26 cellular contexts compared by ENCODE assay signal in genomic region chr4:88757776-88758175, GRCh38.
DNase-seq lines count a peak whose midpoint lies in the region; ATAC-seq and TF ChIP-seq lines count a peak whose summit lies in the region.
"Had no signal": no experiment of that assay in that cellular context is flagged by ENCODE, and none has a peak within 500 bp of the region (broad histone marks: within the 10 kb centered on the region; RNA-seq: fewer than 3 reads in every experiment).

No MANE protein-coding gene starts in this region.

- TF ChIP-seq RAD21 in neural cell (conservative IDR thresholded peaks at IDR 0.05) = no peak

- peak overlapping the region; percentile 40 for H3K4me2 ChIP-seq in neural cell (ENCODE audit: low read length)
- H3K4me2 ChIP-seq: BLaER1 had no signal

- 59 to 62% methylated on average over 6 of the region's 6 CpGs for WGBS in thyroid gland, 2 donors

- intact Hi-C loops in thyroid gland (cut with DNase I) = no loop called here
- intact Hi-C loops in activated T-helper 1 cell treated with anti-CD3 and anti-CD28 coated beads, Interleukin-12 subunit alpha, Interleukin-12 subunit beta, Interleukin-2, Interleukin-4 antibody, amounts not matched to agents 30 ng/mL and 10 ng/mL and 1 ng/mL, durations not matched to agents 14 hours and 24 hours and 36 hours (cut with micrococcal nuclease) = no loop called here

- no peaks in the 10 kb centered on the region for H3F3A ChIP-seq in neural cell (ENCODE audit: insufficient read depth, low read length, poor library complexity, severe bottlenecking)

- H3K36me3 Mint-ChIP-seq in WTC11 = 0 out of 2 replicates have a peak, but pooled peaks cover 3% of the 10 kb centered on the region
- peaks cover 8% of the 10 kb centered on the region for H3K36me3 Mint-ChIP-seq in activated T-helper 1 cell treated with anti-CD3 and anti-CD28 coated beads, Interleukin-12 subunit alpha, Interleukin-12 subunit beta, Interleukin-2, Interleukin-4 antibody, amounts not matched to agents 30 ng/mL and 10 ng/mL and 1 ng/mL, durations not matched to agents 14 hours and 24 hours and 36 hours (ENCODE audit: low read depth)
- H3K36me3 Mint-ChIP-seq: naive thymus-derived CD8-positive, alpha-beta T cell had no signal

- CTCF ChIA-PET in WTC11 (lab: Charles Lee) = interaction anchor here (1.3 kb wide), 1 partner anchor 85 kb away, joined by 3 read pairs; no protein-coding TSS in a partner anchor

- TF ChIP-seq CTCF in WTC11 (IDR thresholded peaks at IDR 0.05) = no peak
- TF ChIP-seq CTCF in neural cell (IDR thresholded peaks at IDR 0.05; ENCODE audit: poor library complexity, severe bottlenecking) = no peak
- no peak for TF ChIP-seq CTCF in thyroid gland (IDR thresholded peaks at IDR 0.05)

- peak overlapping the region; percentile 61 for H3K4me3 ChIP-seq in neural cell (ENCODE audit: low read length)
- peak overlapping the region in 2 of 3 donors; percentile 26 to 30 for H3K4me3 ChIP-seq in thyroid gland (replicated peaks in 1 of 3)
- H3K4me3 ChIP-seq: BLaER1, GM23248, left lung had no signal

- peaks cover 29% of the 10 kb centered on the region in 2 donors for H3K4me1 ChIP-seq in thyroid gland
- H3K4me1 ChIP-seq: BLaER1 had no signal

- peak overlapping the region; percentile 10 for H2AFZ ChIP-seq in neural cell (ENCODE audit: low read depth, low read length)
- H2AFZ ChIP-seq: GM23248 had no signal

- H3K9me3 Mint-ChIP-seq in WTC11 = no peaks in the 10 kb centered on the region
- no peaks in the 10 kb centered on the region for H3K9me3 Mint-ChIP-seq in activated T-helper 1 cell treated with anti-CD3 and anti-CD28 coated beads, Interleukin-12 subunit alpha, Interleukin-12 subunit beta, Interleukin-2, Interleukin-4 antibody, amounts not matched to agents 30 ng/mL and 10 ng/mL and 1 ng/mL, durations not matched to agents 14 hours and 24 hours and 36 hours
- H3K9me3 Mint-ChIP-seq: activated CD8-positive, alpha-beta T cell treated with anti-CD3 and anti-CD28 coated beads for 36 hours; activated T-helper 17 cell treated with anti-CD3 and anti-CD28 coated beads, Interleukin-2, amount 50 U/mL, for 72 hours; HFFc6; naive thymus-derived CD8-positive, alpha-beta T cell; stimulated activated naive CD8-positive, alpha-beta T cell treated with anti-CD3 and anti-CD28 coated beads, Interleukin-15, amount 100 ng/mL, for 72 hours had no signal

- no peaks in the 10 kb centered on the region for H3K27me3 ChIP-seq in neural cell (ENCODE audit: insufficient read depth, low read depth, low read length)
- H3K27me3 ChIP-seq in thyroid gland = no peaks in the 10 kb centered on the region
- H3K27me3 ChIP-seq: BLaER1, left lung, tibial nerve had no signal

- H3K9ac ChIP-seq in neural cell (ENCODE audit: low read length) = peak overlapping the region; percentile 52
- H3K9ac ChIP-seq: BLaER1, GM23248 had no signal

- no peaks in the 10 kb centered on the region for H3K79me2 ChIP-seq in neural cell (replicated peaks; ENCODE audit: insufficient read depth, low read length)

- POLR2A ChIA-PET in WTC11 (lab: Charles Lee) = no interaction called here

- TF ChIP-seq POLR2A in thyroid gland (IDR thresholded peaks at IDR 0.05) = peak in 1 of 2 donors; percentile 44

- peaks cover 32% of the 10 kb centered on the region for H3K4me1 Mint-ChIP-seq in WTC11
- peaks cover 11% of the 10 kb centered on the region for H3K4me1 Mint-ChIP-seq in activated T-helper 1 cell treated with anti-CD3 and anti-CD28 coated beads, Interleukin-12 subunit alpha, Interleukin-12 subunit beta, Interleukin-2, Interleukin-4 antibody, amounts not matched to agents 30 ng/mL and 10 ng/mL and 1 ng/mL, durations not matched to agents 14 hours and 24 hours and 36 hours (ENCODE audit: low read depth)
- H3K4me1 Mint-ChIP-seq: activated CD4-positive, alpha-beta T cell treated with anti-CD3 and anti-CD28 coated beads for 36 hours; naive thymus-derived CD8-positive, alpha-beta T cell; stimulated activated naive CD8-positive, alpha-beta T cell treated with anti-CD3 and anti-CD28 coated beads, Interleukin-15, amount 100 ng/mL, for 72 hours had no signal

- H3K36me3 ChIP-seq in neural cell (ENCODE audit: insufficient read depth, low read length) (no peaks in the 10 kb centered on the region), thyroid gland (no peaks in the 10 kb centered on the region)
- H3K36me3 ChIP-seq: BLaER1 had no signal

- no peaks in the 10 kb centered on the region for H3K9me3 ChIP-seq in neural cell (ENCODE audit: low read length)
- H3K9me3 ChIP-seq in thyroid gland = no peaks in the 10 kb centered on the region
- H3K9me3 ChIP-seq: BLaER1, left lung, tibial nerve had no signal

- H3K27ac ChIP-seq in cingulate gyrus (ENCODE audit: low read depth, low read length) (peak overlapping the region; percentile 20), neural cell (ENCODE audit: low read length) (peak overlapping the region; percentile 47), thyroid gland (peak overlapping the region; percentile 82 to 90 (median 84))
- H3K27ac ChIP-seq: BLaER1, GM23248, left lung had no signal

- no peak overlapping the region for H3K4me3 Mint-ChIP-seq in WTC11
- no peak overlapping the region for H3K4me3 Mint-ChIP-seq in activated T-helper 1 cell treated with anti-CD3 and anti-CD28 coated beads, Interleukin-12 subunit alpha, Interleukin-12 subunit beta, Interleukin-2, Interleukin-4 antibody, amounts not matched to agents 30 ng/mL and 10 ng/mL and 1 ng/mL, durations not matched to agents 14 hours and 24 hours and 36 hours
- H3K4me3 Mint-ChIP-seq: activated CD4-positive, alpha-beta T cell treated with anti-CD3 and anti-CD28 coated beads for 36 hours; activated CD8-positive, alpha-beta T cell treated with anti-CD3 and anti-CD28 coated beads for 36 hours; activated T-helper 17 cell treated with anti-CD3 and anti-CD28 coated beads, Interleukin-2, amount 50 U/mL, for 72 hours; HFFc6; naive thymus-derived CD8-positive, alpha-beta T cell; stimulated activated naive CD8-positive, alpha-beta T cell treated with anti-CD3 and anti-CD28 coated beads, Interleukin-15, amount 100 ng/mL, for 72 hours had no signal

- no peaks in the 10 kb centered on the region for H3K27me3 Mint-ChIP-seq in WTC11 (ENCODE audit: low read depth)
- no peaks in the 10 kb centered on the region for H3K27me3 Mint-ChIP-seq in activated T-helper 1 cell treated with anti-CD3 and anti-CD28 coated beads, Interleukin-12 subunit alpha, Interleukin-12 subunit beta, Interleukin-2, Interleukin-4 antibody, amounts not matched to agents 30 ng/mL and 10 ng/mL and 1 ng/mL, durations not matched to agents 14 hours and 24 hours and 36 hours (ENCODE audit: insufficient read depth)
- H3K27me3 Mint-ChIP-seq: activated CD4-positive, alpha-beta T cell treated with anti-CD3 and anti-CD28 coated beads for 36 hours; activated T-helper 17 cell treated with anti-CD3 and anti-CD28 coated beads, Interleukin-2, amount 50 U/mL, for 72 hours; stimulated activated naive CD8-positive, alpha-beta T cell treated with anti-CD3 and anti-CD28 coated beads, Interleukin-15, amount 100 ng/mL, for 72 hours had no signal

- no peak for DNase-seq in WTC11 (ENCODE audit: low spot score)
- DNase-seq in thyroid gland = no peak
- no peak for DNase-seq in activated T-helper 1 cell treated with anti-CD3 and anti-CD28 coated beads, Interleukin-12 subunit alpha, Interleukin-12 subunit beta, Interleukin-2, Interleukin-4 antibody, amounts not matched to agents 30 ng/mL and 10 ng/mL and 1 ng/mL, durations not matched to agents 14 hours and 24 hours and 36 hours (ENCODE audit: low spot score)
- no peak for DNase-seq in T-helper 2 cell
- DNase-seq: activated CD4-positive, alpha-beta T cell treated with anti-CD3 and anti-CD28 coated beads for 36 hours; activated CD8-positive, alpha-beta memory T cell treated with anti-CD3 and anti-CD28 coated beads, Interleukin-2, amount 50 U/mL, for 48 hours; activated CD8-positive, alpha-beta T cell treated with anti-CD3 and anti-CD28 coated beads for 36 hours; activated naive CD4-positive, alpha-beta T cell treated with anti-CD3 and anti-CD28 coated beads, Interleukin-2, amount 50 U/mL, for 16 hours; DMS 273 treated with DMSO at 0.1 percent for 48 hours; GM23248; HFFc6; left lung; naive thymus-derived CD8-positive, alpha-beta T cell; NCI-H1417; NCI-H2029 treated with DMSO at 0.1 percent for 48 hours; NCI-H446; NCI-H748 treated with DMSO at 0.1 percent for 48 hours; stimulated activated CD4-positive, alpha-beta T cell treated with anti-CD3 and anti-CD28 coated beads, Interleukin-2, amount 100 ng/mL, for 24 hours; stimulated activated naive CD8-positive, alpha-beta T cell treated with anti-CD3 and anti-CD28 coated beads, Interleukin-15, amount 100 ng/mL, for 72 hours had no signal

- ATAC-seq in WTC11 (no peak), HG03378 (IDR thresholded peaks at IDR 0.05; ENCODE audit: unreplicated experiment) (no peak)
- ATAC-seq: activated CD4-positive, alpha-beta T cell treated with anti-CD3 and anti-CD28 coated beads for 36 hours; activated CD8-positive, alpha-beta T cell treated with anti-CD3 and anti-CD28 coated beads for 36 hours; activated T-helper 17 cell treated with anti-CD3 and anti-CD28 coated beads, Interleukin-2, amount 50 U/mL, for 72 hours; left lung; naive thymus-derived CD8-positive, alpha-beta T cell; Right ventricle myocardium inferior; stimulated activated naive CD8-positive, alpha-beta T cell treated with anti-CD3 and anti-CD28 coated beads, Interleukin-15, amount 100 ng/mL, for 72 hours had no signal

- H3K9me2 ChIP-seq in neural cell (ENCODE audit: insufficient read depth, low read length) = no peaks in the 10 kb centered on the region

- TF ChIP-seq EP300 in neural cell (conservative IDR thresholded peaks at IDR 0.05; ENCODE audit: poor library complexity, severe bottlenecking) = no peak

- H4K20me1 ChIP-seq in neural cell (ENCODE audit: insufficient read depth) = no peaks in the 10 kb centered on the region
- H4K20me1 ChIP-seq: BLaER1 had no signal

- peak overlapping the region; percentile 61; the same call in 1 of the 2 replicates for H3K27ac Mint-ChIP-seq in WTC11
- H3K27ac Mint-ChIP-seq in activated T-helper 1 cell treated with anti-CD3 and anti-CD28 coated beads, Interleukin-12 subunit alpha, Interleukin-12 subunit beta, Interleukin-2, Interleukin-4 antibody, amounts not matched to agents 30 ng/mL and 10 ng/mL and 1 ng/mL, durations not matched to agents 14 hours and 24 hours and 36 hours = no peak overlapping the region
- H3K27ac Mint-ChIP-seq: activated CD4-positive, alpha-beta T cell treated with anti-CD3 and anti-CD28 coated beads for 36 hours; activated CD8-positive, alpha-beta T cell treated with anti-CD3 and anti-CD28 coated beads for 36 hours; activated T-helper 17 cell treated with anti-CD3 and anti-CD28 coated beads, Interleukin-2, amount 50 U/mL, for 72 hours; HFFc6; naive thymus-derived CD8-positive, alpha-beta T cell; stimulated activated naive CD8-positive, alpha-beta T cell treated with anti-CD3 and anti-CD28 coated beads, Interleukin-15, amount 100 ng/mL, for 72 hours had no signal

TF ChIP-seq in neural cell, 6 proteins besides CTCF, POLR2A, EP300 and RAD21 (continues in another document):
- TF ChIP-seq SMC3 (conservative IDR thresholded peaks at IDR 0.05; ENCODE audit: poor library complexity) = no peak

Comparison
In these comparisons a context has a peak if more than half of its experiments do, and no peak if none do; other contexts are left out.
1. H3K27ac ChIP-seq: peak in every context shown above with its lines; median percentile 84 in thyroid gland; 47 in neural cell; 20 in cingulate gyrus.